Comparison of ENCODE assay signal across 16 cellular contexts in the genomic region with DNA sequence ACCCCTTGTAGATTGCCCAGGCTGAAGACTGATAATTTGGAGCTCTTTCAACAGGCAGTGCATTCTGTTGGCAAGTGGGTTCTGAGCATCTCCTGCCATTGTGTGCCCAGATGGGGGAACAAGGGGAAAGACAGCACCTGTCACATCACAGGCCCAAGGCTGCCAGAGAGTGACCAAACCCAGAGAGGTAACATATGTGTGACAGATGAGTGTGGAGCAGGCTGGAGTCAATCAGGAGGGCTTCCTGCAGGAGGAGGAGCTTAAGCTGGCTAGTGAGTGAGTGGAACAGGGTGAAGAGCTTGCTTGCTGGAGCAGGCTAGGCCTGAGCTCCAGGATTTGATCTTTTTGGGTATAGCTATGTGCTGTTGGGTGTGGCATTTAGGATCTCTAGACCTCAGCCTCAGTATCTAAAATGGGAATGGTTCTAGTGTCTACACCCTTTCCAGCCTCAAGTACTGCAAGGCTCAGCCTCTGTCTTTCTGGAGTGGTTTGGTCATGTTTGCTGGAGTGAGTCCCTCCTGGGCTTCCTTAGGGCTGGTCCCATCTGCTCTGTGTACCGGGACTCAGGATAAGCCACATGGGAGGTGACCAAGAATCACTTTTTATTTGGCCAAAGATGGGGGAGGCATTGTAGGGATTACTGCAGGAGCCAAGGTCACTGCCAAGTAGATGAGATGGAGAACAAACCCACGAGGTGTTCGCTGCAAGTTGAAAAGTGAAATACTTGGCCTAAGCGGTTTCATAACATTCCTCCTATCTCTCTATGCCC.
DNase-seq lines count a peak whose midpoint lies in the region; ATAC-seq and TF ChIP-seq lines count a peak whose summit lies in the region.
"Had no signal": no experiment of that assay in that cellular context is flagged by ENCODE, and none has a peak within 500 bp of the region (broad histone marks: within the 10 kb centered on the region; RNA-seq: fewer than 3 reads in every experiment).

No MANE protein-coding gene starts in this region.

- H3K27me3 Mint-ChIP-seq in osteocyte (ENCODE audit: unreplicated experiment) = no peaks in the 10 kb centered on the region
- peaks cover 3% of the 10 kb centered on the region for H3K27me3 Mint-ChIP-seq in activated T-cell treated with anti-CD3 and anti-CD28 coated beads, Interleukin-2, amount 50 U/mL, for 4 hours (ENCODE audit: low read depth)

- no peaks in the 10 kb centered on the region for H3K9me3 ChIP-seq in right atrium auricular region
- H3K9me3 ChIP-seq: BLaER1, Caco-2, HAP-1 had no signal

- no peak for ATAC-seq in Right ventricle myocardium superior (ENCODE audit: poor library complexity)
- no peak for ATAC-seq in GM18858 (IDR thresholded peaks at IDR 0.05; ENCODE audit: unreplicated experiment)
- no peak for ATAC-seq in HG02610 (IDR thresholded peaks at IDR 0.05; ENCODE audit: unreplicated experiment)
- ATAC-seq in activated T-cell treated with anti-CD3 and anti-CD28 coated beads, Interleukin-2, amount 50 U/mL, for 4 hours = no peak

- H3K27me3 ChIP-seq in right atrium auricular region (no peaks in the 10 kb centered on the region), brain microvascular endothelial cell (replicated peaks) (no peaks in the 10 kb centered on the region)
- H3K27me3 ChIP-seq: BLaER1 had no signal

- DNase-seq in right atrium auricular region (ENCODE audit: low spot score) (peak; percentile 32), Right ventricle myocardium superior (no peak), islet precursor cell (peak; percentile 26), osteocyte (ENCODE audit: extremely low spot score, unreplicated experiment) (peak; percentile 65), brain microvascular endothelial cell (no peak)
- DNase-seq in activated T-cell treated with anti-CD3 and anti-CD28 coated beads, Interleukin-2, amount 50 U/mL, for 4 hours = no peak
- DNase-seq: 8988T; AML-193; Caco-2; CD8-positive, alpha-beta memory T cell; DND-41; GF-D8 had no signal

- H3K36me3 ChIP-seq in right atrium auricular region = no peaks in the 10 kb centered on the region
- no peaks in the 10 kb centered on the region for H3K36me3 ChIP-seq in brain microvascular endothelial cell (replicated peaks)
- H3K36me3 ChIP-seq: BLaER1, HAP-1 had no signal

- no peak overlapping the region for H3K27ac Mint-ChIP-seq in osteocyte (ENCODE audit: unreplicated experiment)
- H3K27ac Mint-ChIP-seq: CD8-positive, alpha-beta memory T cell had no signal

- intact Hi-C loops in Right ventricle myocardium superior (cut with DNase I) = no loop called here

- no peak overlapping the region for H3K4me3 Mint-ChIP-seq in osteocyte (ENCODE audit: unreplicated experiment)
- H3K4me3 Mint-ChIP-seq in activated T-cell treated with anti-CD3 and anti-CD28 coated beads, Interleukin-2, amount 50 U/mL, for 4 hours = no peak overlapping the region
- H3K4me3 Mint-ChIP-seq: CD8-positive, alpha-beta memory T cell had no signal

- H3K27ac ChIP-seq in right atrium auricular region (no peak overlapping the region), brain microvascular endothelial cell (no peak overlapping the region)
- H3K27ac ChIP-seq: BLaER1 had no signal

- no peaks in the 10 kb centered on the region for H3K36me3 Mint-ChIP-seq in osteocyte (ENCODE audit: unreplicated experiment)
- H3K36me3 Mint-ChIP-seq in activated T-cell treated with anti-CD3 and anti-CD28 coated beads, Interleukin-2, amount 50 U/mL, for 4 hours (ENCODE audit: insufficient read depth) = no peaks in the 10 kb centered on the region
- H3K36me3 Mint-ChIP-seq: CD8-positive, alpha-beta memory T cell had no signal

- H3K4me1 ChIP-seq in right atrium auricular region = no peaks in the 10 kb centered on the region
- H3K4me1 ChIP-seq: Caco-2, HAP-1 had no signal

- TF ChIP-seq CTCF in right atrium auricular region (IDR thresholded peaks at IDR 0.05) (no peak), osteocyte (IDR thresholded peaks at IDR 0.05) (no peak), brain microvascular endothelial cell (IDR thresholded peaks at IDR 0.05; ENCODE audit: low read depth, low read length, missing control alignments) (no peak)

- H3K4me3 ChIP-seq in right atrium auricular region (no peak overlapping the region), brain microvascular endothelial cell (ENCODE audit: low read depth, low read length) (no peak overlapping the region)
- H3K4me3 ChIP-seq: BLaER1, HAP-1 had no signal

- in situ Hi-C loops in brain microvascular endothelial cell (cut with HindIII; ENCODE audit: low pct_ligation_motif_present, low sequenced_read_pairs) = no loop called here

- H3K9me3 Mint-ChIP-seq in osteocyte (ENCODE audit: unreplicated experiment) = peaks cover 21% of the 10 kb centered on the region
- H3K9me3 Mint-ChIP-seq in activated T-cell treated with anti-CD3 and anti-CD28 coated beads, Interleukin-2, amount 50 U/mL, for 4 hours = no peaks in the 10 kb centered on the region

- no peaks in the 10 kb centered on the region for H3K4me1 Mint-ChIP-seq in osteocyte (ENCODE audit: unreplicated experiment)
- H3K4me1 Mint-ChIP-seq in activated T-cell treated with anti-CD3 and anti-CD28 coated beads, Interleukin-2, amount 50 U/mL, for 4 hours (ENCODE audit: low read depth) = no peaks in the 10 kb centered on the region
- H3K4me1 Mint-ChIP-seq: CD8-positive, alpha-beta memory T cell had no signal

Comparison
In these comparisons a context has a peak if more than half of its experiments do, and no peak if none do; other contexts are left out.
1. DNase-seq: peak in right atrium auricular region (single experiment), islet precursor cell (single experiment) and osteocyte (single experiment); none in Right ventricle myocardium superior (single experiment), brain microvascular endothelial cell (single experiment) and activated T-cell treated with anti-CD3 and anti-CD28 coated beads, Interleukin-2, amount 50 U/mL, for 4 hours (single experiment).